Comparison of ENCODE assay signal across 8 cellular contexts in genomic region chr1:204828352-204828850, GRCh38. TPM values are rescaled to one million over a fixed set of nuclear protein-coding genes. Genes with fewer than 3 reads are reported as not detected.
DNase-seq lines count a peak whose midpoint lies in the region; ATAC-seq and TF ChIP-seq lines count a peak whose summit lies in the region.

No MANE protein-coding gene starts in this region.

- POLR2A ChIA-PET in HEK293 (lab: Yijun Ruan, JAX), result no interaction called here

- H3K27ac ChIP-seq in HEK293 (ENCODE audit: extremely low read depth, low read depth, low read length), result no peak overlapping the region
- no peak overlapping the region; the same call in 1 of the 2 replicates for H3K27ac ChIP-seq in SJCRH30

- no peaks in the 10 kb centered on the region for H3K27me3 ChIP-seq in SJCRH30

- H3K9me3 ChIP-seq in HEK293 (ENCODE audit: control insufficient read depth, insufficient read depth, low read depth, low read length) (no peaks in the 10 kb centered on the region), SJCRH30 (replicated peaks) (no peaks in the 10 kb centered on the region)

- CTCF ChIA-PET in HEK293 (lab: Yijun Ruan, JAX), result interaction anchor here (1.2 to 15.4 kb wide), 5 partner anchors 10 to 148 kb away, joined by 3 to 181 read pairs (median 3); no protein-coding TSS in a partner anchor

- H3K4me3 ChIP-seq in HEK293 (ENCODE audit: low read depth, low read length) (peak overlapping the region; percentile 41), SJCRH30 (peak overlapping the region; percentile 64)

- DNase-seq in AG09319 (ENCODE audit: extremely low read depth, low read depth) (peak; percentile 41), SJCRH30 (peak; percentile 86 to 94), cerebellar cortex (ENCODE audit: low spot score) (peak; percentile 76), kidney glomerular epithelial cell (lab: John Stamatoyannopoulos, UW) (peak; percentile 37), HK-2 (ENCODE audit: unreplicated experiment) (no peak)
- DNase-seq in stimulated activated CD4-positive, alpha-beta T cell treated with anti-CD3 and anti-CD28 coated beads, Interleukin-12 subunit alpha, Interleukin-12 subunit beta, amount 100 ng/mL, for 4 hours, result peak; percentile 31

- ATAC-seq in GM21447 (IDR thresholded peaks at IDR 0.05; ENCODE audit: unreplicated experiment), result no peak

- no peak; the same call in none of the 2 replicates for TF ChIP-seq CTCF in AG09319 (IDR thresholded peaks at IDR 0.05; ENCODE audit: low read depth, low read length)
- TF ChIP-seq CTCF in HEK293 (tag by site-specific recombination; IDR thresholded peaks at IDR 0.05), result no peak

- H3K36me3 ChIP-seq in HEK293 (ENCODE audit: control insufficient read depth in 2 of 2, insufficient read depth in 1 of 2, low read length in 2 of 2) (no peaks in the 10 kb centered on the region), SJCRH30 (no peaks in the 10 kb centered on the region)

- H3K4me1 ChIP-seq in HEK293 (ENCODE audit: control insufficient read depth, insufficient read depth, low read length), result no peaks in the 10 kb centered on the region
- H3K4me1 ChIP-seq in SJCRH30, result peaks cover 6% of the 10 kb centered on the region; the same call in 1 of the 2 replicates

TF ChIP-seq in HEK293, 187 proteins besides CTCF, POLR2A, EP300 and RAD21 (continues in another document):
- TF ChIP-seq ZNF488 (tag by site-specific recombination; IDR thresholded peaks at IDR 0.05) (no peak), ZNF843 (tag by site-specific recombination; IDR thresholded peaks at IDR 0.05) (no peak), ZIC2 (tag by site-specific recombination; IDR thresholded peaks at IDR 0.05) (no peak), ZNF629 (tag by site-specific recombination; IDR thresholded peaks at IDR 0.05) (no peak), ZNF571 (tag by site-specific recombination; IDR thresholded peaks at IDR 0.05) (no peak), MZF1 (tag by site-specific recombination; IDR thresholded peaks at IDR 0.05; ENCODE audit: borderline replicate concordance) (no peak), ZNF157 (tag by site-specific recombination; IDR thresholded peaks at IDR 0.05) (no peak), ZNF19 (tag by site-specific recombination; IDR thresholded peaks at IDR 0.05; ENCODE audit: low read depth) (no peak), ZNF626 (tag by site-specific recombination; IDR thresholded peaks at IDR 0.05) (no peak), ZNF561 (tag by site-specific recombination; IDR thresholded peaks at IDR 0.05; ENCODE audit: borderline replicate concordance) (peak; percentile 68; the same call in 1 of the 2 replicates), ZNF776 (tag by site-specific recombination; IDR thresholded peaks at IDR 0.05; ENCODE audit: borderline replicate concordance) (no peak), GLIS1 (tag by site-specific recombination; IDR thresholded peaks at IDR 0.05) (peak; percentile 66; the same call in 1 of the 2 replicates), RBAK (tag by site-specific recombination; IDR thresholded peaks at IDR 0.05) (no peak), ZBTB7A (tag by site-specific recombination; IDR thresholded peaks at IDR 0.05; ENCODE audit: low read depth) (no peak), ZNF311 (tag by site-specific recombination; IDR thresholded peaks at IDR 0.05; ENCODE audit: borderline replicate concordance) (no peak), ZNF664 (tag by site-specific recombination; IDR thresholded peaks at IDR 0.05) (peak; percentile 94), ZNF777 (tag by site-specific recombination; IDR thresholded peaks at IDR 0.05; ENCODE audit: borderline replicate concordance) (no peak), ZNF433 (tag by site-specific recombination; IDR thresholded peaks at IDR 0.05; ENCODE audit: low read depth) (no peak), EGR2 (tag by site-specific recombination; IDR thresholded peaks at IDR 0.05; ENCODE audit: low read depth) (0 out of 2 replicates have a peak, but pooled peaks have one; percentile 19), REST (tag by site-specific recombination; IDR thresholded peaks at IDR 0.05) (peak; percentile 80), ZNF585B (tag by site-specific recombination; IDR thresholded peaks at IDR 0.05) (no peak), ZNF768 (tag by site-specific recombination; IDR thresholded peaks at IDR 0.05) (no peak), ZNF830 (tag by site-specific recombination; IDR thresholded peaks at IDR 0.05; ENCODE audit: low read depth) (no peak), ZNF48 (tag by site-specific recombination; IDR thresholded peaks at IDR 0.05) (no peak), SETDB1 (IDR thresholded peaks at IDR 0.05; ENCODE audit: insufficient read length, low read length) (no peak), TCF7L2 (IDR thresholded peaks at IDR 0.05; ENCODE audit: borderline replicate concordance, low read depth, low read length) (no peak), ATF2 (tag by site-specific recombination; IDR thresholded peaks at IDR 0.05; ENCODE audit: low read depth) (no peak), ZNF600 (tag by site-specific recombination; IDR thresholded peaks at IDR 0.05) (no peak), IKZF3 (tag by site-specific recombination; IDR thresholded peaks at IDR 0.05) (peak; percentile 43; the same call in 1 of the 2 replicates), ZNF155 (tag by site-specific recombination; IDR thresholded peaks at IDR 0.05) (no peak), ZSCAN30 (tag by site-specific recombination; IDR thresholded peaks at IDR 0.05) (0 out of 2 replicates have a peak, but pooled peaks have one; percentile 15)
- TF ChIP-seq, protein P1, sequence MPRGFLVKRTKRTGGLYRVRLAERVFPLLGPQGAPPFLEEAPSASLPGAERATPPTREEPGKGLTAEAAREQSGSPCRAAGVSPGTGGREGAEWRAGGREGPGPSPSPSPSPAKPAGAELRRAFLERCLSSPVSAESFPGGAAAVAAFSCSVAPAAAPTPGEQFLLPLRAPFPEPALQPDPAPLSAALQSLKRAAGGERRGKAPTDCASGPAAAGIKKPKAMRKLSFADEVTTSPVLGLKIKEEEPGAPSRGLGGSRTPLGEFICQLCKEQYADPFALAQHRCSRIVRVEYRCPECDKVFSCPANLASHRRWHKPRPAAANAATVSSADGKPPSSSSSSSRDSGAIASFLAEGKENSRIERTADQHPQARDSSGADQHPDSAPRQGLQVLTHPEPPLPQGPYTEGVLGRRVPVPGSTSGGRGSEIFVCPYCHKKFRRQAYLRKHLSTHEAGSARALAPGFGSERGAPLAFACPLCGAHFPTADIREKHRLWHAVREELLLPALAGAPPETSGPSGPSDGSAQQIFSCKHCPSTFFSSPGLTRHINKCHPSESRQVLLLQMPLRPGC (tag by site-specific recombination; IDR thresholded peaks at IDR 0.05), result no peak

RNA-seq across cellular contexts. Expression of gene NFASC, which starts 42.3 kb away (rescaled TPM):
- total RNA-seq in SJCRH30 (2014; rRNA removed; shearing (Covaris generic)), result 58.7 and 72.0 TPM in 2 replicates
